34 cellular contexts compared by ENCODE assay signal in the genomic region with DNA sequence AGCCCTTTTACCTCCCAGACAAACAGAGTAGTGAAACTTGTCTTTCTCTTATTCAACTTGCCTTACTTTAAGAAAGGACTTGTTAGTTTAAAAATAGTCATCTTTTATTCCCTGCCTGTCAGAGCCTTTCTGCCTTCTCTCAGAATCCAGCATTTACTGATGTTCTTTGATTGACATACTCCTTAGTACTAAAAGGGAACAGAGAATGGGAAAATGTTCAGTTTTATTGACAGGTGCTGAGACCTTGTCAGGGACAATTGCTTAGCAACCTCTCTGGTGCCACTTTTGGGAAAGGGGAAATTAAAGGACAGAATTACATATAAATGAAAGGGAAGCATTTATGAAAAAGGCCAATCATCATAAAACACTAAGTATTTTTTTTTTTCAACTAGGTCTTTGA.
"Had no signal": no experiment of that assay in that cellular context is flagged by ENCODE, and none has a peak within 500 bp of the region (broad histone marks: within the 10 kb centered on the region; RNA-seq: fewer than 3 reads in every experiment).

No MANE protein-coding gene starts in this region.

- H3K4me3 ChIP-seq: ascending aorta, cardiac muscle cell had no signal

- H3K9me3 ChIP-seq: ascending aorta had no signal

- H3K4me1 Mint-ChIP-seq: activated B cell treated with CpG ODN at 0.5 μM for 24 hours; activated CD4-positive, alpha-beta T cell treated with anti-CD3 and anti-CD28 coated beads, Interleukin-2, amount 10 ng/mL, durations not matched to agents 24 days and 14 days; activated naive CD4-positive, alpha-beta T cell treated with anti-CD3 and anti-CD28 coated beads, Interleukin-2, amount 10 ng/mL, durations not matched to agents 7 days and 5 days; activated naive CD4-positive, alpha-beta T cell treated with anti-CD3 and anti-CD28 coated beads, Interleukin-2, amount 50 U/mL, for 24 hours; activated naive CD8-positive, alpha-beta T cell treated with anti-CD3 and anti-CD28 coated beads, Interleukin-2, amount 10 ng/mL, durations not matched to agents 7 days and 5 days; activated naive CD8-positive, alpha-beta T cell treated with anti-CD3 and anti-CD28 coated beads, Interleukin-2, amount 50 U/mL, for 24 hours; brain; central memory CD8-positive, alpha-beta T cell had no signal

- H3K9me3 Mint-ChIP-seq: activated CD4-positive, alpha-beta memory T cell treated with anti-CD3 and anti-CD28 coated beads for 36 hours; activated CD4-positive, alpha-beta T cell treated with anti-CD3 and anti-CD28 coated beads, Interleukin-2, amount 10 ng/mL, durations not matched to agents 24 days and 14 days; activated T-helper 2 cell treated with anti-CD3 and anti-CD28 coated beads, Interferon-gamma antibody, Interleukin-2, Interleukin-4, amounts not matched to agents 10 μg/mL and 5 μg/mL and 100 μg/mL, durations not matched to agents 14 hours and 24 hours and 36 hours; central memory CD8-positive, alpha-beta T cell; T-helper 1 cell treated with Interleukin-12 subunit alpha and Interleukin-12 subunit beta and Interleukin-4 antibody, amounts not matched to agents 30 μg/mL and 1 μg/mL, for 36 hours; T-helper 2 cell treated with Interferon-gamma antibody and Interleukin-4, amounts not matched to agents 5 μg/mL and 100 μg/mL, for 36 hours had no signal

- H3K27ac ChIP-seq: ascending aorta, cardiac muscle cell had no signal

- H3K27ac Mint-ChIP-seq: activated B cell treated with CpG ODN at 0.5 μM for 24 hours; activated CD4-positive, alpha-beta memory T cell treated with anti-CD3 and anti-CD28 coated beads for 36 hours; activated CD4-positive, alpha-beta T cell treated with anti-CD3 and anti-CD28 coated beads, Interleukin-2, amount 10 ng/mL, durations not matched to agents 24 days and 14 days; activated CD8-positive, alpha-beta T cell treated with anti-CD3 and anti-CD28 coated beads for 36 hours; activated naive CD4-positive, alpha-beta T cell treated with anti-CD3 and anti-CD28 coated beads, Interleukin-2, amount 10 ng/mL, durations not matched to agents 7 days and 5 days; activated naive CD4-positive, alpha-beta T cell treated with anti-CD3 and anti-CD28 coated beads, Interleukin-2, amount 50 U/mL, for 24 hours; activated naive CD8-positive, alpha-beta T cell; activated naive CD8-positive, alpha-beta T cell treated with anti-CD3 and anti-CD28 coated beads, Interleukin-2, amount 10 ng/mL, durations not matched to agents 7 days and 5 days; activated naive CD8-positive, alpha-beta T cell treated with anti-CD3 and anti-CD28 coated beads, Interleukin-2, amount 50 U/mL, for 24 hours; activated T-cell treated with anti-CD3 and anti-CD28 coated beads, Interleukin-2, amount 50 U/mL, for 72 hours; activated T-helper 2 cell treated with anti-CD3 and anti-CD28 coated beads, Interferon-gamma antibody, Interleukin-2, Interleukin-4, amounts not matched to agents 10 μg/mL and 5 μg/mL and 100 μg/mL, durations not matched to agents 14 hours and 24 hours and 36 hours; brain; T-helper 1 cell treated with Interleukin-12 subunit alpha and Interleukin-12 subunit beta and Interleukin-4 antibody, amounts not matched to agents 30 μg/mL and 1 μg/mL, for 36 hours; T-helper 2 cell treated with Interferon-gamma antibody and Interleukin-4, amounts not matched to agents 5 μg/mL and 100 μg/mL, for 36 hours had no signal

- H3K36me3 Mint-ChIP-seq: activated CD4-positive, alpha-beta memory T cell treated with anti-CD3 and anti-CD28 coated beads for 36 hours; activated naive CD4-positive, alpha-beta T cell treated with anti-CD3 and anti-CD28 coated beads, Interleukin-2, amount 10 ng/mL, durations not matched to agents 7 days and 5 days; activated naive CD4-positive, alpha-beta T cell treated with anti-CD3 and anti-CD28 coated beads, Interleukin-2, amount 50 U/mL, for 24 hours; activated naive CD8-positive, alpha-beta T cell; activated naive CD8-positive, alpha-beta T cell treated with anti-CD3 and anti-CD28 coated beads, Interleukin-2, amount 10 ng/mL, durations not matched to agents 7 days and 5 days; brain had no signal

- H3K36me3 ChIP-seq: ascending aorta, cardiac muscle cell had no signal

- ATAC-seq: activated CD8-positive, alpha-beta T cell treated with anti-CD3 and anti-CD28 coated beads for 36 hours; activated naive CD8-positive, alpha-beta T cell treated with anti-CD3 and anti-CD28 coated beads, Interleukin-2, amount 50 U/mL, for 24 hours; activated T-cell treated with anti-CD3 and anti-CD28 coated beads, Interleukin-2, amount 50 U/mL, for 4 hours; activated T-cell treated with anti-CD3 and anti-CD28 coated beads, Interleukin-2, amount 50 U/mL, for 72 hours had no signal

- H3K4me3 Mint-ChIP-seq: activated B cell treated with CpG ODN at 0.5 μM for 24 hours; activated CD4-positive, alpha-beta memory T cell treated with anti-CD3 and anti-CD28 coated beads for 36 hours; activated CD4-positive, alpha-beta T cell treated with anti-CD3 and anti-CD28 coated beads, Interleukin-2, amount 10 ng/mL, durations not matched to agents 24 days and 14 days; activated CD8-positive, alpha-beta T cell treated with anti-CD3 and anti-CD28 coated beads for 36 hours; activated naive CD4-positive, alpha-beta T cell treated with anti-CD3 and anti-CD28 coated beads, Interleukin-2, amount 10 ng/mL, durations not matched to agents 7 days and 5 days; activated naive CD4-positive, alpha-beta T cell treated with anti-CD3 and anti-CD28 coated beads, Interleukin-2, amount 50 U/mL, for 24 hours; activated naive CD8-positive, alpha-beta T cell; activated naive CD8-positive, alpha-beta T cell treated with anti-CD3 and anti-CD28 coated beads, Interleukin-2, amount 10 ng/mL, durations not matched to agents 7 days and 5 days; activated naive CD8-positive, alpha-beta T cell treated with anti-CD3 and anti-CD28 coated beads, Interleukin-2, amount 50 U/mL, for 24 hours; activated T-cell treated with anti-CD3 and anti-CD28 coated beads, Interleukin-2, amount 50 U/mL, for 4 hours; activated T-cell treated with anti-CD3 and anti-CD28 coated beads, Interleukin-2, amount 50 U/mL, for 72 hours; brain; central memory CD8-positive, alpha-beta T cell; T-helper 1 cell treated with Interleukin-12 subunit alpha and Interleukin-12 subunit beta and Interleukin-4 antibody, amounts not matched to agents 30 μg/mL and 1 μg/mL, for 36 hours; T-helper 2 cell treated with Interferon-gamma antibody and Interleukin-4, amounts not matched to agents 5 μg/mL and 100 μg/mL, for 36 hours had no signal

- DNase-seq: activated B cell treated with CpG ODN at 0.5 μM for 24 hours; activated CD4-positive, alpha-beta memory T cell treated with anti-CD3 and anti-CD28 coated beads for 36 hours; activated CD4-positive, alpha-beta T cell treated with anti-CD3 and anti-CD28 coated beads for 4 hours; activated CD4-positive, alpha-beta T cell treated with anti-CD3 and anti-CD28 coated beads, Interleukin-2, amount 10 ng/mL, durations not matched to agents 24 days and 14 days; activated CD4-positive, alpha-beta T cell treated with anti-CD3 and anti-CD28 coated beads, Interleukin-2, amount 50 U/mL, for 1 hour; activated CD4-positive, alpha-beta T cell treated with anti-CD3 and anti-CD28 coated beads, Interleukin-2, amount 50 U/mL, for 4 hours; activated CD4-positive, CD25-positive, alpha-beta regulatory T cell treated with anti-CD3 and anti-CD28 coated beads, Interleukin-2, amount 50 U/mL, for 72 hours; activated CD8-positive, alpha-beta memory T cell treated with anti-CD3 and anti-CD28 coated beads, Interleukin-2, amount 50 U/mL, for 4 hours; activated CD8-positive, alpha-beta T cell treated with anti-CD3 and anti-CD28 coated beads for 36 hours; activated effector memory CD4-positive, alpha-beta T cell treated with Interleukin-2 at 50 U/mL for 16 hours; activated gamma-delta T cell; activated naive CD4-positive, alpha-beta T cell treated with anti-CD3 and anti-CD28 coated beads, Interleukin-2, amount 10 ng/mL, durations not matched to agents 7 days and 5 days; activated naive CD4-positive, alpha-beta T cell treated with Interleukin-2 at 50 U/mL for 16 hours; activated naive CD8-positive, alpha-beta T cell treated with anti-CD3 and anti-CD28 coated beads, Interleukin-2, amount 10 ng/mL, durations not matched to agents 7 days and 5 days; activated naive CD8-positive, alpha-beta T cell treated with anti-CD3 and anti-CD28 coated beads, Interleukin-2, amount 50 U/mL, for 24 hours; activated T-cell treated with anti-CD3 and anti-CD28 coated beads for 4 hours; activated T-cell treated with anti-CD3 and anti-CD28 coated beads, Interleukin-2, amount 50 U/mL, for 1 hour; activated T-cell treated with anti-CD3 and anti-CD28 coated beads, Interleukin-2, amount 50 U/mL, for 4 hours; activated T-cell treated with anti-CD3 and anti-CD28 coated beads, Interleukin-2, amount 50 U/mL, for 72 hours; amygdala; anterior cingulate cortex; cerebellar nuclear complex; T-helper 1 cell; T-helper 2 cell; T-helper 9 cell had no signal

- H3K4me1 ChIP-seq: ascending aorta had no signal

- H3K27me3 Mint-ChIP-seq: activated B cell treated with CpG ODN at 0.5 μM for 24 hours; activated naive CD4-positive, alpha-beta T cell treated with anti-CD3 and anti-CD28 coated beads, Interleukin-2, amount 10 ng/mL, durations not matched to agents 7 days and 5 days had no signal

- H3K27me3 ChIP-seq: ascending aorta, cardiac muscle cell had no signal
